Comparison of ENCODE assay signal across 12 cellular contexts in the genomic region with DNA sequence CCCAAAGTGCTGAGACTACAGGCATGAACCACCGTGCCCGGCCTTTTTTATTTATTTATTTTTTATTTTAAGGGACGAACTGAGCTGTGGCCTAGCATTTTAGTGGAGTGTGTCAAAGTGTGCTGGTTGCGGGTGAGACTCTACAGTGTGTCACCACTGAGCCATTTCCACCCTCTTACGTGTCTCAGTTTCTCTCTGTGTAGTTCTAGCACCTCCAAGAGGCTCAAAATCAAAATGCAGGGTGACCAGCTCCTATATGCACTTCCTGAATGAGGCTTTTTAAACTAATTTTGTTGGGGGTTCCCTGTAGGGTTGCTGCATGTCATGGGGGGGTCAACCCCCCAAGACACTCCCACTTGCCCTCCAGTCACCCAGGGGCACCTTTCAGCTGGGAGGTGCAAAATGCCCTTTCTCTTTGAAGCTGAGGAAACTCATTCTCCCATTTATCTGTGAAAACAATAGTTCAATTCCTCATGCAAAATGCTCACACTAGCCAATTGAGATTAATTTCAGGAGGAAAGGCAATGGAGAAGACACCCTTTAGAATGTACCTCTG.
DNase-seq lines count a peak whose midpoint lies in the region; ATAC-seq and TF ChIP-seq lines count a peak whose summit lies in the region.
"Had no signal": no experiment of that assay in that cellular context is flagged by ENCODE, and none has a peak within 500 bp of the region (broad histone marks: within the 10 kb centered on the region; RNA-seq: fewer than 3 reads in every experiment).

No MANE protein-coding gene starts in this region.

- H3K79me1 ChIP-seq in trophoblast cell (ENCODE audit: low read length): peaks cover 4% of the 10 kb centered on the region

- H3K36me3 ChIP-seq in OCI-LY1 (ENCODE audit: insufficient read depth, low read length): no peaks in the 10 kb centered on the region; the same call in 1 of the 2 replicates
- H3K36me3 ChIP-seq in trophoblast cell (ENCODE audit: control insufficient read depth in 1 of 2, insufficient read depth in 2 of 2, low read length in 2 of 2): no peaks in the 10 kb centered on the region

- no peak overlapping the region for H3K23ac ChIP-seq in trophoblast cell (ENCODE audit: low read length)

- H2BK12ac ChIP-seq in trophoblast cell (ENCODE audit: low read length): no peak overlapping the region

- H3K27me3 ChIP-seq in OCI-LY1 (ENCODE audit: insufficient read depth, low read length) (0 out of 2 replicates have a peak, but pooled peaks cover 3% of the 10 kb centered on the region), trophoblast cell (ENCODE audit: insufficient read depth, low read length) (no peaks in the 10 kb centered on the region), dorsolateral prefrontal cortex (no peaks in the 10 kb centered on the region)

- no peak overlapping the region for H4K8ac ChIP-seq in trophoblast cell (ENCODE audit: low read depth, low read length)

- DNase-seq in DMS53 (lab: John Stamatoyannopoulos, UW) (peak; percentile 38), DMS53 treated with DMSO at 0.1 percent for 48 hours (lab: John Stamatoyannopoulos, UW; ENCODE audit: unreplicated experiment) (no peak), choroid plexus epithelial cell (ENCODE audit: low read depth) (no peak), trophoblast cell (peak; percentile 53 to 75), dorsolateral prefrontal cortex (no peak), SK-N-DZ (ENCODE audit: low spot score) (no peak)
- DNase-seq: 8988T, activated gamma-delta T cell, SIG-M5 had no signal

- WGBS in trophoblast cell (ENCODE audit: extremely low coverage, insufficient coverage, insufficient read length): no CpG with 5 or more reads among the region's 5 CpGs

- H4K91ac ChIP-seq in trophoblast cell (ENCODE audit: low read depth, low read length): no peak overlapping the region

- no peak overlapping the region for H3K27ac ChIP-seq in OCI-LY1 (ENCODE audit: low read depth, low read length, poor library complexity, severe bottlenecking)
- H3K27ac ChIP-seq in trophoblast cell (ENCODE audit: low read depth, low read length): no peak overlapping the region
- H3K27ac ChIP-seq in dorsolateral prefrontal cortex: no peak overlapping the region

- H3K4me1 ChIP-seq in OCI-LY1 (ENCODE audit: insufficient read depth, low read length, severe bottlenecking): no peaks in the 10 kb centered on the region
- H3K4me1 ChIP-seq in trophoblast cell (ENCODE audit: control insufficient read depth in 1 of 2, insufficient read depth in 2 of 2, low read length in 2 of 2): no peaks in the 10 kb centered on the region

- H3K9me3 ChIP-seq in OCI-LY1 (ENCODE audit: low read length) (peaks cover 10% of the 10 kb centered on the region), trophoblast cell (ENCODE audit: insufficient read depth, low read depth, low read length) (peaks cover 10% of the 10 kb centered on the region)

- H2AFZ ChIP-seq in OCI-LY1 (ENCODE audit: low read length) (no peak overlapping the region), trophoblast cell (ENCODE audit: insufficient read depth, low read length, poor library complexity) (no peak overlapping the region)

- no peak overlapping the region for H2AK5ac ChIP-seq in trophoblast cell (ENCODE audit: low read length)

- no peak for ATAC-seq in SK-N-SH treated with all-trans-retinoic acid at 6 μM for 48 hours

- no peak overlapping the region for H4K12ac ChIP-seq in trophoblast cell (ENCODE audit: low read depth, low read length)

- H3F3A ChIP-seq in OCI-LY1 (ENCODE audit: insufficient read depth, low read length): no peaks in the 10 kb centered on the region

- no peak overlapping the region for H3K18ac ChIP-seq in trophoblast cell (ENCODE audit: low read length)

- no peak overlapping the region for H2BK120ac ChIP-seq in trophoblast cell (ENCODE audit: insufficient read depth, low read length, poor library complexity)

- no peak overlapping the region for H2BK5ac ChIP-seq in trophoblast cell (ENCODE audit: low read depth, low read length, poor library complexity)

- H3K4me3 ChIP-seq in OCI-LY1 (ENCODE audit: low read depth, low read length, poor library complexity, severe bottlenecking): no peak overlapping the region
- no peak overlapping the region for H3K4me3 ChIP-seq in choroid plexus epithelial cell (ENCODE audit: low read depth, low read length)
- H3K4me3 ChIP-seq in trophoblast cell (ENCODE audit: low read depth, low read length): no peak overlapping the region
- H3K4me3 ChIP-seq in dorsolateral prefrontal cortex: no peak overlapping the region
- H3K4me3 ChIP-seq: lung had no signal

- H3K79me2 ChIP-seq in OCI-LY1 (ENCODE audit: insufficient read depth, low read length) (no peaks in the 10 kb centered on the region), trophoblast cell (ENCODE audit: control insufficient read depth, insufficient read depth, low read length, poor library complexity) (no peaks in the 10 kb centered on the region)

- H3K14ac ChIP-seq in trophoblast cell (ENCODE audit: low read length): no peak overlapping the region

- no peak overlapping the region for H3K9ac ChIP-seq in OCI-LY1 (ENCODE audit: low read length)
- no peak overlapping the region for H3K9ac ChIP-seq in trophoblast cell (ENCODE audit: low read length)

- H4K20me1 ChIP-seq in OCI-LY1 (ENCODE audit: insufficient read depth, low read length): no peaks in the 10 kb centered on the region

- no peaks in the 10 kb centered on the region for H3K9me2 ChIP-seq in OCI-LY1 (ENCODE audit: low read depth, low read length)

- no peak overlapping the region for H3K4ac ChIP-seq in trophoblast cell (ENCODE audit: low read depth, low read length)

- TF ChIP-seq CTCF in OCI-LY1 (IDR thresholded peaks at IDR 0.05; ENCODE audit: low read length) (peak; percentile 35; the same call in 1 of the 2 replicates), choroid plexus epithelial cell (conservative IDR thresholded peaks at IDR 0.05; ENCODE audit: low read depth, low read length) (peak; percentile 28), dorsolateral prefrontal cortex (IDR thresholded peaks at IDR 0.05 in 54 of 56, conservative IDR thresholded peaks at IDR 0.05 in 2 of 56; ENCODE audit: low read depth in 1 of 56, partially characterized antibody in 56 of 56) (peak in 5 of 56 donors; percentile 7 to 18 (median 12))

- H3K4me2 ChIP-seq in OCI-LY1 (ENCODE audit: low read length): no peak overlapping the region
- no peak overlapping the region for H3K4me2 ChIP-seq in trophoblast cell (ENCODE audit: low read length)

- intact Hi-C loops in dorsolateral prefrontal cortex (cut with DNase I): no loop called here

TF ChIP-seq in SK-N-SH treated with all-trans-retinoic acid at 6 μM for 48 hours, 23 proteins besides CTCF, POLR2A, EP300 and RAD21:
- TF ChIP-seq CSDC2 (CRISPR knock-in tag; IDR thresholded peaks at IDR 0.05): no peak
- TF ChIP-seq ZFP3 (CRISPR knock-in tag; IDR thresholded peaks at IDR 0.05): no peak
- TF ChIP-seq PATZ1 (CRISPR knock-in tag; IDR thresholded peaks at IDR 0.05; ENCODE audit: borderline replicate concordance): no peak

Comparison
In these comparisons a context has a peak if more than half of its experiments do, and no peak if none do; other contexts are left out.
1. DNase-seq: peak in DMS53 (single experiment) and trophoblast cell (2 of 2); none in DMS53 treated with DMSO at 0.1 percent for 48 hours (single experiment), choroid plexus epithelial cell (single experiment), dorsolateral prefrontal cortex (0 of 10) and SK-N-DZ (single experiment).